ENCODE assay signal across 14 cellular contexts in genomic region chr1:115067460-115067859, GRCh38. TPM values are rescaled to one million over a fixed set of nuclear protein-coding genes. Genes with fewer than 3 reads are reported as not detected.
A peak's percentile ranks its signal among the peaks of the same experiment; 100 is the strongest.
DNase-seq lines count a peak whose midpoint lies in the region; ATAC-seq and TF ChIP-seq lines count a peak whose summit lies in the region.
"Had no signal": no experiment of that assay in that cellular context is flagged by ENCODE, and none has a peak within 500 bp of the region (broad histone marks: within the 10 kb centered on the region; RNA-seq: fewer than 3 reads in every experiment).

No MANE protein-coding gene starts in this region.

- peak overlapping the region; percentile 20; the same call in 1 of the 2 replicates for H3K27ac Mint-ChIP-seq in HFFc6
- H3K27ac Mint-ChIP-seq in glutamatergic neuron (ENCODE audit: unreplicated experiment): no peak overlapping the region
- H3K27ac Mint-ChIP-seq: dendritic cell treated with granulocyte-macrophage colony-stimulating factor and Interleukin-4, amounts not matched to agents 40 ng/mL and 50 ng/mL, for 4 days had no signal

- H3K27me3 Mint-ChIP-seq in HFFc6 (ENCODE audit: insufficient read depth) (peaks cover 2% of the 10 kb centered on the region), glutamatergic neuron (ENCODE audit: unreplicated experiment) (no peaks in the 10 kb centered on the region)
- H3K27me3 Mint-ChIP-seq: dendritic cell treated with granulocyte-macrophage colony-stimulating factor and Interleukin-4, amounts not matched to agents 40 ng/mL and 50 ng/mL, for 4 days had no signal

- peak overlapping the region; percentile 30; the same call in 1 of the 2 replicates for H3K4me3 Mint-ChIP-seq in HFFc6
- H3K4me3 Mint-ChIP-seq in glutamatergic neuron (ENCODE audit: unreplicated experiment): no peak overlapping the region
- H3K4me3 Mint-ChIP-seq: dendritic cell treated with granulocyte-macrophage colony-stimulating factor and Interleukin-4, amounts not matched to agents 40 ng/mL and 50 ng/mL, for 4 days had no signal

- H3K36me3 ChIP-seq in adipocyte (ENCODE audit: control insufficient read depth, insufficient read depth, low read length, severe bottlenecking) (no peaks in the 10 kb centered on the region), thoracic aorta (no peaks in the 10 kb centered on the region), adrenal gland (replicated peaks in 1 of 2) (no peaks in the 10 kb centered on the region)
- H3K36me3 ChIP-seq: gastrocnemius medialis had no signal

- H3K9me3 ChIP-seq in adipocyte (ENCODE audit: control insufficient read depth, low read length) (no peaks in the 10 kb centered on the region), thoracic aorta (no peaks in the 10 kb centered on the region), adrenal gland (replicated peaks in 1 of 3) (no peaks in the 10 kb centered on the region)
- H3K9me3 ChIP-seq: gastrocnemius medialis had no signal

- H3K27me3 ChIP-seq in adipocyte (replicated peaks; ENCODE audit: control insufficient read depth, insufficient read depth, low read length): no peaks in the 10 kb centered on the region
- no peaks in the 10 kb centered on the region for H3K27me3 ChIP-seq in thoracic aorta (replicated peaks; ENCODE audit: insufficient read depth)
- H3K27me3 ChIP-seq in adrenal gland: no peaks in the 10 kb centered on the region
- H3K27me3 ChIP-seq: gastrocnemius medialis had no signal

- WGBS in adrenal gland, 4 donors: 81 to 91% (median 86%) methylated on average over 6 of the region's 6 CpGs

- TF ChIP-seq CTCF in HFFc6 (IDR thresholded peaks at IDR 0.05) (no peak), thoracic aorta (IDR thresholded peaks at IDR 0.05) (no peak), adrenal gland (IDR thresholded peaks at IDR 0.05) (no peak), glutamatergic neuron (IDR thresholded peaks at IDR 0.05; ENCODE audit: partially characterized antibody, unreplicated experiment) (no peak)

- intact Hi-C loops in adrenal gland (cut with DNase I): no loop called here

- no peak for TF ChIP-seq POLR2A in adrenal gland (IDR thresholded peaks at IDR 0.05)

- H3K4me1 Mint-ChIP-seq in HFFc6 (ENCODE audit: low read depth) (peaks cover 49% of the 10 kb centered on the region), glutamatergic neuron (ENCODE audit: low read depth, unreplicated experiment) (peaks cover 11% of the 10 kb centered on the region)

- DNase-seq in HFFc6 (peak; percentile 68), adipocyte (ENCODE audit: low read depth) (peak; percentile 64), glomerular visceral epithelial cell (ENCODE audit: extremely low spot score) (peak; percentile 89), thoracic aorta (ENCODE audit: low spot score) (no peak), adrenal gland (no peak), MV-4-11 (lab: John Stamatoyannopoulos, UW) (no peak), glutamatergic neuron (no peak), germinal center (ENCODE audit: low spot score) (no peak)
- DNase-seq: activated naive CD4-positive, alpha-beta T cell; gastrocnemius medialis; occipital lobe had no signal

- H3K4me3 ChIP-seq in adipocyte (ENCODE audit: low read length) (peak overlapping the region; percentile 69), thoracic aorta (peak overlapping the region; percentile 43), adrenal gland (no peak overlapping the region)
- H3K4me3 ChIP-seq: gastrocnemius medialis had no signal

- H3K27ac ChIP-seq in thoracic aorta (peak overlapping the region; percentile 88), adrenal gland (no peak overlapping the region)
- H3K27ac ChIP-seq: gastrocnemius medialis had no signal

- ATAC-seq in thoracic aorta (ENCODE audit: insufficient number of reproducible peaks, low FRiP score, low read depth): peak; percentile 30
- ATAC-seq: gastrocnemius medialis, left lobe of liver had no signal

- H3K4me1 ChIP-seq in adipocyte (ENCODE audit: control insufficient read depth, insufficient read depth, low read length) (peaks cover 28% of the 10 kb centered on the region), thoracic aorta (ENCODE audit: control insufficient read depth in 1 of 2, low read depth in 2 of 2) (peaks cover 35 to 64% of the 10 kb centered on the region in 2 donors), adrenal gland (replicated peaks in 1 of 2) (no peaks in the 10 kb centered on the region)
- H3K4me1 ChIP-seq: gastrocnemius medialis had no signal

- no peaks in the 10 kb centered on the region; the same call in 1 of the 2 replicates for H3K36me3 Mint-ChIP-seq in HFFc6 (ENCODE audit: low read depth)
- no peaks in the 10 kb centered on the region for H3K36me3 Mint-ChIP-seq in glutamatergic neuron (ENCODE audit: unreplicated experiment)

- peak overlapping the region; percentile 62 for H3K9ac ChIP-seq in adipocyte (ENCODE audit: low read length)

- H3K9me3 Mint-ChIP-seq in HFFc6 (no peaks in the 10 kb centered on the region), glutamatergic neuron (ENCODE audit: unreplicated experiment) (no peaks in the 10 kb centered on the region)
- H3K9me3 Mint-ChIP-seq: dendritic cell treated with granulocyte-macrophage colony-stimulating factor and Interleukin-4, amounts not matched to agents 40 ng/mL and 50 ng/mL, for 4 days had no signal

RNA-seq across cellular contexts. Expression of gene TSPAN2, which starts 21.8 kb away (rescaled TPM):
- 1 to 10 TPM; 4.2 to 6.9 (median 5.1) TPM for total RNA-seq in HFFc6 (2021; fragmentation: NEBNext Ultra II Directional; extraction: Animal tissue kit (Norgen Biotek cat#: 25700))
- total RNA-seq in thoracic aorta (10 to 100 TPM; 26.2 to 34.3 TPM), adrenal gland (1 to 10 TPM in 1 of 8 donors, under 1 TPM in 7; 0.28 to 1.4 (median 0.71) TPM), glutamatergic neuron (ENCODE audit: unreplicated experiment) (11.2 TPM)
- 1 to 10 TPM in 1 of 3 donors, under 1 TPM in 2; 0.38 to 1.5 (median 0.56) TPM for polyA plus RNA-seq in adrenal gland

RNA-seq across cellular contexts. Expression of gene TSHB, which starts 37.8 kb away (rescaled TPM):
- total RNA-seq in HFFc6 (2021; fragmentation: NEBNext Ultra II Directional; extraction: Animal tissue kit (Norgen Biotek cat#: 25700)): not detected
- total RNA-seq in thoracic aorta (not detected), adrenal gland (not detected), glutamatergic neuron (ENCODE audit: unreplicated experiment) (not detected)
- not detected for polyA plus RNA-seq in adrenal gland
- total RNA-seq: gastrocnemius medialis, left lobe of liver, occipital lobe, OCI-LY7 had no signal

Comparison
In these comparisons a context has a peak if more than half of its experiments do, and no peak if none do; other contexts are left out.
1. DNase-seq: peak in HFFc6 (single experiment), adipocyte (single experiment) and glomerular visceral epithelial cell (single experiment); none in thoracic aorta (single experiment), adrenal gland (0 of 7), MV-4-11 (single experiment), glutamatergic neuron (single experiment) and germinal center (single experiment).
2. H3K4me3 ChIP-seq: peak in adipocyte (single experiment) and thoracic aorta (single experiment); none in adrenal gland (0 of 4).
3. H3K27ac ChIP-seq: peak in thoracic aorta (2 of 2); none in adrenal gland (0 of 5).